8 cellular contexts compared by ENCODE assay signal in genomic region chr22:36873614-36874308, GRCh38. TPM values are rescaled to one million over a fixed set of nuclear protein-coding genes. Genes with fewer than 3 reads are reported as not detected.
A peak's percentile ranks its signal among the peaks of the same experiment; 100 is the strongest.
DNase-seq lines count a peak whose midpoint lies in the region; ATAC-seq, FAIRE-seq and TF ChIP-seq lines count a peak whose summit lies in the region.

No MANE protein-coding gene starts in this region.

- peak; percentile 83 for ATAC-seq in HG02798 (IDR thresholded peaks at IDR 0.05; ENCODE audit: poor library complexity, unreplicated experiment)
- peak; percentile 75 for ATAC-seq in activated naive CD8-positive, alpha-beta T cell treated with anti-CD3 and anti-CD28 coated beads, Interleukin-2, amount 10 ng/mL, durations not matched to agents 7 days and 5 days (ENCODE audit: low read depth)
- ATAC-seq in left cardiac atrium, result peak; percentile 84 to 87

- peaks cover 49% of the 10 kb centered on the region for H3K36me3 Mint-ChIP-seq in activated naive CD8-positive, alpha-beta T cell treated with anti-CD3 and anti-CD28 coated beads, Interleukin-2, amount 10 ng/mL, durations not matched to agents 7 days and 5 days

- intact Hi-C loops in left cardiac atrium (cut with DNase I), result loop anchor here (2.0 to 10.0 kb wide), 3 partner anchors 101 to 171 kb away; no protein-coding TSS in a partner anchor

- H3K27me3 Mint-ChIP-seq in activated naive CD8-positive, alpha-beta T cell treated with anti-CD3 and anti-CD28 coated beads, Interleukin-2, amount 10 ng/mL, durations not matched to agents 7 days and 5 days, result no peaks in the 10 kb centered on the region

- H3K4me3 ChIP-seq in AG09309 (ENCODE audit: control insufficient read depth, low read depth, low read length) (no peak overlapping the region), skin epidermis (no peak overlapping the region)

- peak overlapping the region; percentile 84 for H3K27ac Mint-ChIP-seq in activated naive CD8-positive, alpha-beta T cell treated with anti-CD3 and anti-CD28 coated beads, Interleukin-2, amount 10 ng/mL, durations not matched to agents 7 days and 5 days

- POLR2A ChIA-PET in activated naive CD8-positive, alpha-beta T cell treated with anti-CD3 and anti-CD28 coated beads, Interleukin-2, amount 10 ng/mL, durations not matched to agents 7 days and 5 days (lab: Charles Lee), result interaction anchor here (0.8 to 0.9 kb wide), 2 partner anchors 11 to 13 kb away, joined by 3 to 8 read pairs; partner anchors contain the start of gene NCF4

- FAIRE-seq in GM12891 (lab: Jason Lieb, UNC), result peak; percentile 85

- peak; percentile 66 for TF ChIP-seq CTCF in AG09309 (IDR thresholded peaks at IDR 0.05; ENCODE audit: control insufficient read depth, insufficient read depth, low read depth, low read length, missing control alignments)

- H3K4me1 Mint-ChIP-seq in activated naive CD8-positive, alpha-beta T cell treated with anti-CD3 and anti-CD28 coated beads, Interleukin-2, amount 10 ng/mL, durations not matched to agents 7 days and 5 days, result peaks cover 23% of the 10 kb centered on the region

- DNase-seq in AG09309 (ENCODE audit: low read depth) (peak; percentile 82), GM12891 (ENCODE audit: insufficient read length, low spot score) (peak; percentile 51), NCI-H524 treated with DMSO at 0.1 percent for 48 hours (lab: John Stamatoyannopoulos, UW) (peak; percentile 69), left cardiac atrium (peak; percentile 39), DMS79 (lab: John Stamatoyannopoulos, UW) (no peak)
- no peak for DNase-seq in activated naive CD8-positive, alpha-beta T cell treated with anti-CD3 and anti-CD28 coated beads, Interleukin-2, amount 10 ng/mL, durations not matched to agents 7 days and 5 days

- TF ChIP-seq POLR2A in GM12891 (IDR thresholded peaks at IDR 0.05; ENCODE audit: low read depth, low read length), result no peak

- H3K9me3 Mint-ChIP-seq in activated naive CD8-positive, alpha-beta T cell treated with anti-CD3 and anti-CD28 coated beads, Interleukin-2, amount 10 ng/mL, durations not matched to agents 7 days and 5 days, result no peaks in the 10 kb centered on the region

- peak overlapping the region in 19 of 21 experiments; percentile 23 to 86 (median 60) for H3K27ac ChIP-seq in skin epidermis

- H3K4me3 Mint-ChIP-seq in activated naive CD8-positive, alpha-beta T cell treated with anti-CD3 and anti-CD28 coated beads, Interleukin-2, amount 10 ng/mL, durations not matched to agents 7 days and 5 days, result peak overlapping the region; percentile 21

TF ChIP-seq in GM12891, 5 proteins besides CTCF, POLR2A, EP300 and RAD21:
- TF ChIP-seq POU2F2 (IDR thresholded peaks at IDR 0.05; ENCODE audit: low read depth, low read length), result 0 out of 2 replicates have a peak, but pooled peaks have one; percentile 34
- TF ChIP-seq SPI1 (IDR thresholded peaks at IDR 0.05; ENCODE audit: low read depth, low read length), result peak; percentile 55
- no peak for TF ChIP-seq POLR2AphosphoS5 (IDR thresholded peaks at IDR 0.05; ENCODE audit: low read depth, low read length)
- no peak for TF ChIP-seq PAX5 (IDR thresholded peaks at IDR 0.05; ENCODE audit: insufficient read depth, low read length, severe bottlenecking)
- peak; percentile 19; the same call in 1 of the 2 replicates for TF ChIP-seq TAF1 (IDR thresholded peaks at IDR 0.05; ENCODE audit: low read depth, low read length)

RNA-seq across cellular contexts. Expression of gene NCF4, which starts 13.0 kb away (rescaled TPM):
- 13.9 TPM for polyA plus RNA-seq in GM12891 (2012; ENCODE audit: low read depth, missing spikeins)
- 10 to 100 TPM; 31.0 to 35.3 TPM for total RNA-seq in activated naive CD8-positive, alpha-beta T cell treated with anti-CD3 and anti-CD28 coated beads, Interleukin-2, amount 10 ng/mL, durations not matched to agents 7 days and 5 days
- total RNA-seq in left cardiac atrium, result 10 to 100 TPM; 10.9 to 16.6 TPM

RNA-seq across cellular contexts. Expression of gene CSF2RB, which starts 39.7 kb away (rescaled TPM):
- 5.5 TPM for polyA plus RNA-seq in GM12891 (2012; ENCODE audit: low read depth, missing spikeins)
- total RNA-seq in activated naive CD8-positive, alpha-beta T cell treated with anti-CD3 and anti-CD28 coated beads, Interleukin-2, amount 10 ng/mL, durations not matched to agents 7 days and 5 days, result 1 to 10 TPM; 1.1 to 1.3 TPM
- total RNA-seq in left cardiac atrium, result 1 to 10 TPM; 4.7 to 6.0 TPM

RNA-seq across cellular contexts. Expression of gene PVALB, which starts 56.9 kb away (rescaled TPM):
- polyA plus RNA-seq in GM12891 (2012; ENCODE audit: low read depth, missing spikeins), result not detected
- total RNA-seq in activated naive CD8-positive, alpha-beta T cell treated with anti-CD3 and anti-CD28 coated beads, Interleukin-2, amount 10 ng/mL, durations not matched to agents 7 days and 5 days, result not detected
- not detected for total RNA-seq in left cardiac atrium

Comparison
In these comparisons a context has a peak if more than half of its experiments do, and no peak if none do; other contexts are left out.
1. DNase-seq: peak in AG09309 (single experiment), GM12891 (single experiment), NCI-H524 treated with DMSO at 0.1 percent for 48 hours (single experiment) and left cardiac atrium (single experiment); none in activated naive CD8-positive, alpha-beta T cell treated with anti-CD3 and anti-CD28 coated beads, Interleukin-2, amount 10 ng/mL, durations not matched to agents 7 days and 5 days (single experiment) and DMS79 (single experiment).
2. Peak in every context shown above with its lines, with median percentiles within 50 percentile points of each other: ATAC-seq.